Comparison of ENCODE assay signal across 11 cellular contexts in the genomic region with DNA sequence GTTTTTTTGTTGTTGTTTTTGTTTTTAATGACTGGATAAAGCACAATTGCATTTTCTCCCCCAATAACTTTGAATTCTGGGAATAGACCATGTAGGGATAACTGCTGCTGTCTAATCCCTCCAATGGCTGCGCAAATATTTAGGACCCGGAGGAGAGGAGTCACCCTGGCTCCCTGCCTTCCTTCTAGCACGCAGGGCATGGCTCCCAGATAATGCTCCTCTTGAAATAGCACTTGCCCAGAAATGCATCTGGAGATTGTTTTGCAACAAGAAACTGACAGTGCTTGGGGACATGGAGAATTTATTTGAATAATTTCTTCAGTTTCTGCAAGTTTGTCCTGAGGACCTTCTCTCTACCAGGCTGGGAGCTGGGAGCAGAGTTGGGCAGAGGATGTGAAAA.
A peak's percentile ranks its signal among the peaks of the same experiment; 100 is the strongest.
DNase-seq lines count a peak whose midpoint lies in the region; FAIRE-seq and TF ChIP-seq lines count a peak whose summit lies in the region.
"Had no signal": no experiment of that assay in that cellular context is flagged by ENCODE, and none has a peak within 500 bp of the region (broad histone marks: within the 10 kb centered on the region; RNA-seq: fewer than 3 reads in every experiment).

No MANE protein-coding gene starts in this region.

- H3K9ac ChIP-seq in subcutaneous abdominal adipose tissue (ENCODE audit: low read length in 5 of 5), result no peak overlapping the region

- FAIRE-seq in endometrium (lab: Jason Lieb, UNC), result peak; percentile 88

- H3K27me3 ChIP-seq in subcutaneous abdominal adipose tissue (ENCODE audit: control insufficient read depth in 5 of 5, insufficient read depth in 4 of 5, low read length in 5 of 5), result peaks cover 0 to 4% (median 0%) of the 10 kb centered on the region in 5 donors

- DNase-seq in NCI-H446 (lab: John Stamatoyannopoulos, UW), result peak; percentile 77
- peak; percentile 53 for DNase-seq in medulla oblongata (ENCODE audit: extremely low spot score)
- no peak for DNase-seq in SKM-1 treated with dmso at 0.1 percent for 144 hours (lab: John Stamatoyannopoulos, UW; ENCODE audit: unreplicated experiment)
- no peak for DNase-seq in activated CD4-positive, CD25-positive, alpha-beta regulatory T cell (lab: John Stamatoyannopoulos, UW)
- DNase-seq in OCI-M2 (lab: John Stamatoyannopoulos, UW; ENCODE audit: unreplicated experiment), result no peak
- no peak for DNase-seq in GM13976 (ENCODE audit: low spot score)
- DNase-seq: DND-41; stimulated activated CD8-positive, alpha-beta memory T cell treated with anti-CD3 and anti-CD28 coated beads, Interleukin-4, amount 100 ng/mL, for 48 hours had no signal

- H3K4me3 ChIP-seq in subcutaneous abdominal adipose tissue (ENCODE audit: low read depth in 1 of 5, low read length in 5 of 5), result peak overlapping the region in 2 of 5 donors; percentile 3 to 44

- H3K36me3 ChIP-seq in subcutaneous abdominal adipose tissue (ENCODE audit: control insufficient read depth in 5 of 5, insufficient read depth in 5 of 5, low read length in 5 of 5), result no peaks in the 10 kb centered on the region
- H3K36me3 ChIP-seq: WERI-Rb-1 had no signal

- H3K4me1 ChIP-seq in subcutaneous abdominal adipose tissue (ENCODE audit: control insufficient read depth in 5 of 5, insufficient read depth in 5 of 5, low read length in 5 of 5), result peaks cover 12 to 65% (median 53%) of the 10 kb centered on the region in 5 donors

- no peaks in the 10 kb centered on the region for H3K9me3 ChIP-seq in subcutaneous abdominal adipose tissue (ENCODE audit: control insufficient read depth in 5 of 5, low read length in 5 of 5)

- H3K27ac ChIP-seq in subcutaneous abdominal adipose tissue (ENCODE audit: low read depth, low read length), result peak overlapping the region; percentile 65
- H3K27ac ChIP-seq: WERI-Rb-1 had no signal

- in situ Hi-C loops in GM13976 (cut with MboI; ENCODE audit: low sequenced_read_pairs, unreplicated experiment), result no loop called here

- no peak for TF ChIP-seq CTCF in GM13976 (IDR thresholded peaks at IDR 0.05; ENCODE audit: borderline replicate concordance, control extremely low read depth, extremely low read depth, insufficient read depth, missing control alignments)

Comparison
In these comparisons a context has a peak if more than half of its experiments do, and no peak if none do; other contexts are left out.
1. DNase-seq: peak in NCI-H446 (2 of 2) and medulla oblongata (single experiment); none in SKM-1 treated with dmso at 0.1 percent for 144 hours (single experiment), activated CD4-positive, CD25-positive, alpha-beta regulatory T cell (0 of 4), OCI-M2 (single experiment) and GM13976 (single experiment).